Comparison of ENCODE assay signal across 1 cellular context in genomic region chrX:154370882-154371770, GRCh38.
TF ChIP-seq lines count a peak whose summit lies in the region.

No MANE protein-coding gene starts in this region.

TF ChIP-seq in K562, 482 proteins besides CTCF, POLR2A, EP300 and RAD21 (continued from another document):
- TF ChIP-seq ZNF609 (CRISPR knock-in tag; IDR thresholded peaks at IDR 0.05; ENCODE audit: borderline replicate concordance) = peak; percentile 60; the same call in 1 of the 2 replicates
- no peak for TF ChIP-seq ELK1 (CRISPR knock-in tag; IDR thresholded peaks at IDR 0.05)
- peak; percentile 68 for TF ChIP-seq MAX (CRISPR knock-in tag; IDR thresholded peaks at IDR 0.05)
- no peak for TF ChIP-seq ZNF224 (CRISPR knock-in tag; IDR thresholded peaks at IDR 0.05)
- TF ChIP-seq ZNF445 (CRISPR knock-in tag; IDR thresholded peaks at IDR 0.05; ENCODE audit: low read depth) = no peak
- 0 out of 2 replicates have a peak, but pooled peaks have one; percentile 65 for TF ChIP-seq ATF6 (CRISPR knock-in tag; IDR thresholded peaks at IDR 0.05)
- no peak; the same call in 1 of the 2 replicates for TF ChIP-seq EGR1 (conservative IDR thresholded peaks at IDR 0.05)
- peak; percentile 93 for TF ChIP-seq TBP (optimal IDR thresholded peaks at IDR 0.05; ENCODE audit: low read depth, low read length)
- no peak for TF ChIP-seq ZNF668 (CRISPR knock-in tag; IDR thresholded peaks at IDR 0.05)
- TF ChIP-seq NFIX (CRISPR knock-in tag; IDR thresholded peaks at IDR 0.05; ENCODE audit: low read depth) = no peak
- TF ChIP-seq MYC (IDR thresholded peaks at IDR 0.05; ENCODE audit: low read depth, low read length) = peak; percentile 37; the same call in 1 of the 2 replicates
- TF ChIP-seq MYC (CRISPR knock-in tag; IDR thresholded peaks at IDR 0.05; ENCODE audit: borderline replicate concordance, low read depth) = no peak
- no peak for TF ChIP-seq VEZF1 (CRISPR knock-in tag; IDR thresholded peaks at IDR 0.05)
- peak; percentile 82 for TF ChIP-seq CHD1 (IDR thresholded peaks at IDR 0.05; ENCODE audit: low read length)
- TF ChIP-seq ZNF274 (IDR thresholded peaks at IDR 0.05; ENCODE audit: borderline replicate concordance, low read depth, low read length) = no peak
- peak; percentile 45 for TF ChIP-seq PHF20 (IDR thresholded peaks at IDR 0.05; ENCODE audit: partially characterized antibody)
- TF ChIP-seq TEAD2 (tag; IDR thresholded peaks at IDR 0.05) = peak; percentile 90
- no peak for TF ChIP-seq SLC30A9 (CRISPR knock-in tag; IDR thresholded peaks at IDR 0.05)
- TF ChIP-seq ETV5 (CRISPR knock-in tag; IDR thresholded peaks at IDR 0.05; ENCODE audit: low read depth) = 0 out of 2 replicates have a peak, but pooled peaks have one; percentile 53
- TF ChIP-seq ZNF408 (CRISPR knock-in tag; IDR thresholded peaks at IDR 0.05; ENCODE audit: low read depth) = no peak
- TF ChIP-seq HOMEZ (CRISPR knock-in tag; IDR thresholded peaks at IDR 0.05) = no peak
- no peak for TF ChIP-seq ZC3H4 (CRISPR knock-in tag; IDR thresholded peaks at IDR 0.05; ENCODE audit: borderline replicate concordance)
- no peak for TF ChIP-seq ZNF717 (CRISPR knock-in tag; IDR thresholded peaks at IDR 0.05)
- TF ChIP-seq ILF3 (IDR thresholded peaks at IDR 0.05; ENCODE audit: borderline replicate concordance) = no peak
- 0 out of 2 replicates have a peak, but pooled peaks have one; percentile 38 for TF ChIP-seq ZBTB9 (CRISPR knock-in tag; IDR thresholded peaks at IDR 0.05)
TF ChIP-seq in K562: peak in this region for 102.
